ENCODE assay signal across 1 cellular context in the genomic region with DNA sequence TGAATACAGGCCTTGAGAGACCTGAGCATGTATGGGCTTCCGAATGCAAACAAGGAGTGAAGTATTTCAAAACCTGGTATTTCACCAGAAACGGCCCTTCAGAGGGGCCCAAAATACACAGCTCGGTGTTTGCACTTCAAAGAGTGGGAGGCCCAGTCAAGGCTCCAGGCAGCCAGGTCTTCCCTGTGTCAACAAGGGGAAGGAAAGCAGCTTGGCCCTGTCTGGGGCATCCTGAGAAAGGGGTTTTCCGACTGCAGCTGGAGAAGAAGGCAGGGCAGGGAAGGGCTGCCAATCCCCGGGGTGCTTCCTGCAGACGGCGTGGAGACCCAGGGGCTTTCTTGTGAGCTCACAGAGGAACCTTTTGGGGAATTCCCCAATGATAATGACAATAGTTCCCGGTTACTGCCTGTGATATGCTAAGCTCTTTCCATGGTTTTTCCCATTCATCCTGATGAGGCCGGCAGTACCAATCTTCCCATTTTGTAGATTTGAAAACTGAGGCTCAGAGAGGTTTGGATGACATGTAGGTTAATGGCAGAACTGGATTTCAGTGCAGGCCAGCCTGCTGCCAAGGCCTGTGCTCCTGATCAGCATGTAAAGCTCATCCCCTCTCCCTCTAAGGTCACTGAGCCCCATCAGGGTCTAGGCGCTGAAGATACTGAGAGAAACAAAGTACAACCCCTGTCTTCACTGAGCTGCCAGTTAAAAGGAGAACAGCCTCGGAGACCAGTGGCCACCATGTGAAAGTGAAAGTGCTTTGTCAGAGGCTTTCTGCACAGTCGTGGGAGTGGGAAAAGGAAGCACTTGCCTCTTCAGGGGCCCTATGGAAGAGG.
TF ChIP-seq lines count a peak whose summit lies in the region.

No MANE protein-coding gene starts in this region.

TF ChIP-seq in HepG2, 621 proteins besides CTCF, POLR2A, EP300 and RAD21 (continued from another document and continues in another):
- TF ChIP-seq, protein P1, sequence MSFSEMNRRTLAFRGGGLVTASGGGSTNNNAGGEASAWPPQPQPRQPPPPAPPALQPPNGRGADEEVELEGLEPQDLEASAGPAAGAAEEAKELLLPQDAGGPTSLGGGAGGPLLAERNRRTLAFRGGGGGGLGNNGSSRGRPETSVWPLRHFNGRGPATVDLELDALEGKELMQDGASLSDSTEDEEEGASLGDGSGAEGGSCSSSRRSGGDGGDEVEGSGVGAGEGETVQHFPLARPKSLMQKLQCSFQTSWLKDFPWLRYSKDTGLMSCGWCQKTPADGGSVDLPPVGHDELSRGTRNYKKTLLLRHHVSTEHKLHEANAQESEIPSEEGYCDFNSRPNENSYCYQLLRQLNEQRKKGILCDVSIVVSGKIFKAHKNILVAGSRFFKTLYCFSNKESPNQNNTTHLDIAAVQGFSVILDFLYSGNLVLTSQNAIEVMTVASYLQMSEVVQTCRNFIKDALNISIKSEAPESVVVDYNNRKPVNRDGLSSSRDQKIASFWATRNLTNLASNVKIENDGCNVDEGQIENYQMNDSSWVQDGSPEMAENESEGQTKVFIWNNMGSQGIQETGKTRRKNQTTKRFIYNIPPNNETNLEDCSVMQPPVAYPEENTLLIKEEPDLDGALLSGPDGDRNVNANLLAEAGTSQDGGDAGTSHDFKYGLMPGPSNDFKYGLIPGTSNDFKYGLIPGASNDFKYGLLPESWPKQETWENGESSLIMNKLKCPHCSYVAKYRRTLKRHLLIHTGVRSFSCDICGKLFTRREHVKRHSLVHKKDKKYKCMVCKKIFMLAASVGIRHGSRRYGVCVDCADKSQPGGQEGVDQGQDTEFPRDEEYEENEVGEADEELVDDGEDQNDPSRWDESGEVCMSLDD (CRISPR knock-in tag; IDR thresholded peaks at IDR 0.05; ENCODE audit: borderline replicate concordance) = peak; percentile 62; the same call in 1 of the 2 replicates
- TF ChIP-seq ZNF260 (CRISPR knock-in tag; IDR thresholded peaks at IDR 0.05; ENCODE audit: borderline replicate concordance, low read depth) = no peak
- TF ChIP-seq ZNF720 (CRISPR knock-in tag; IDR thresholded peaks at IDR 0.05) = no peak
- TF ChIP-seq ZFP41 (CRISPR knock-in tag; IDR thresholded peaks at IDR 0.05; ENCODE audit: borderline replicate concordance) = no peak
- TF ChIP-seq ERF (CRISPR knock-in tag; IDR thresholded peaks at IDR 0.05) = peak; percentile 76
- TF ChIP-seq, protein P2, sequence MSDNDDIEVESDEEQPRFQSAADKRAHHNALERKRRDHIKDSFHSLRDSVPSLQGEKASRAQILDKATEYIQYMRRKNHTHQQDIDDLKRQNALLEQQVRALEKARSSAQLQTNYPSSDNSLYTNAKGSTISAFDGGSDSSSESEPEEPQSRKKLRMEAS (IDR thresholded peaks at IDR 0.05) = peak; percentile 81; the same call in 1 of the 2 replicates
- TF ChIP-seq, protein P3, sequence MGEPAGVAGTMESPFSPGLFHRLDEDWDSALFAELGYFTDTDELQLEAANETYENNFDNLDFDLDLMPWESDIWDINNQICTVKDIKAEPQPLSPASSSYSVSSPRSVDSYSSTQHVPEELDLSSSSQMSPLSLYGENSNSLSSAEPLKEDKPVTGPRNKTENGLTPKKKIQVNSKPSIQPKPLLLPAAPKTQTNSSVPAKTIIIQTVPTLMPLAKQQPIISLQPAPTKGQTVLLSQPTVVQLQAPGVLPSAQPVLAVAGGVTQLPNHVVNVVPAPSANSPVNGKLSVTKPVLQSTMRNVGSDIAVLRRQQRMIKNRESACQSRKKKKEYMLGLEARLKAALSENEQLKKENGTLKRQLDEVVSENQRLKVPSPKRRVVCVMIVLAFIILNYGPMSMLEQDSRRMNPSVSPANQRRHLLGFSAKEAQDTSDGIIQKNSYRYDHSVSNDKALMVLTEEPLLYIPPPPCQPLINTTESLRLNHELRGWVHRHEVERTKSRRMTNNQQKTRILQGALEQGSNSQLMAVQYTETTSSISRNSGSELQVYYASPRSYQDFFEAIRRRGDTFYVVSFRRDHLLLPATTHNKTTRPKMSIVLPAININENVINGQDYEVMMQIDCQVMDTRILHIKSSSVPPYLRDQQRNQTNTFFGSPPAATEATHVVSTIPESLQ (CRISPR knock-in tag; conservative IDR thresholded peaks at IDR 0.05) = no peak
- peak; percentile 85 for TF ChIP-seq ZNF564 (CRISPR knock-in tag; IDR thresholded peaks at IDR 0.05)
- TF ChIP-seq ZFYVE20 (CRISPR knock-in tag; IDR thresholded peaks at IDR 0.05; ENCODE audit: borderline replicate concordance, low read depth) = no peak
- peak; percentile 68 for TF ChIP-seq ZFY (CRISPR knock-in tag; IDR thresholded peaks at IDR 0.05)
- TF ChIP-seq ZNF17 (CRISPR knock-in tag; IDR thresholded peaks at IDR 0.05) = no peak
- TF ChIP-seq, protein P4, sequence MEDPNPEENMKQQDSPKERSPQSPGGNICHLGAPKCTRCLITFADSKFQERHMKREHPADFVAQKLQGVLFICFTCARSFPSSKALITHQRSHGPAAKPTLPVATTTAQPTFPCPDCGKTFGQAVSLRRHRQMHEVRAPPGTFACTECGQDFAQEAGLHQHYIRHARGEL (CRISPR knock-in tag; IDR thresholded peaks at IDR 0.05) = 0 out of 2 replicates have a peak, but pooled peaks have one; percentile 32
- no peak for TF ChIP-seq TCF12 (IDR thresholded peaks at IDR 0.05)
- TF ChIP-seq TCF12 (CRISPR knock-in tag; IDR thresholded peaks at IDR 0.05) = peak; percentile 99
- TF ChIP-seq MTA1 (CRISPR knock-in tag; IDR thresholded peaks at IDR 0.05; ENCODE audit: borderline replicate concordance) = peak; percentile 92; the same call in 1 of the 2 replicates
- TF ChIP-seq, protein P5, sequence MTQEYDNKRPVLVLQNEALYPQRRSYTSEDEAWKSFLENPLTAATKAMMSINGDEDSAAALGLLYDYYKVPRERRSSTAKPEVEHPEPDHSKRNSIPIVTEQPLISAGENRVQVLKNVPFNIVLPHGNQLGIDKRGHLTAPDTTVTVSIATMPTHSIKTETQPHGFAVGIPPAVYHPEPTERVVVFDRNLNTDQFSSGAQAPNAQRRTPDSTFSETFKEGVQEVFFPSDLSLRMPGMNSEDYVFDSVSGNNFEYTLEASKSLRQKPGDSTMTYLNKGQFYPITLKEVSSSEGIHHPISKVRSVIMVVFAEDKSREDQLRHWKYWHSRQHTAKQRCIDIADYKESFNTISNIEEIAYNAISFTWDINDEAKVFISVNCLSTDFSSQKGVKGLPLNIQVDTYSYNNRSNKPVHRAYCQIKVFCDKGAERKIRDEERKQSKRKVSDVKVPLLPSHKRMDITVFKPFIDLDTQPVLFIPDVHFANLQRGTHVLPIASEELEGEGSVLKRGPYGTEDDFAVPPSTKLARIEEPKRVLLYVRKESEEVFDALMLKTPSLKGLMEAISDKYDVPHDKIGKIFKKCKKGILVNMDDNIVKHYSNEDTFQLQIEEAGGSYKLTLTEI (CRISPR knock-in tag; conservative IDR thresholded peaks at IDR 0.05) = no peak
- TF ChIP-seq JUND (CRISPR knock-in tag; IDR thresholded peaks at IDR 0.05) = peak; percentile 74
- no peak for TF ChIP-seq ZNF713 (CRISPR knock-in tag; IDR thresholded peaks at IDR 0.05)
- TF ChIP-seq ZNF251 (CRISPR knock-in tag; IDR thresholded peaks at IDR 0.05) = no peak
- TF ChIP-seq AGO2 (optimal IDR thresholded peaks at IDR 0.05; ENCODE audit: low read depth, low read length) = no peak
- peak; percentile 92 for TF ChIP-seq ETV5 (CRISPR knock-in tag; IDR thresholded peaks at IDR 0.05; ENCODE audit: borderline replicate concordance)
- TF ChIP-seq, protein P6, sequence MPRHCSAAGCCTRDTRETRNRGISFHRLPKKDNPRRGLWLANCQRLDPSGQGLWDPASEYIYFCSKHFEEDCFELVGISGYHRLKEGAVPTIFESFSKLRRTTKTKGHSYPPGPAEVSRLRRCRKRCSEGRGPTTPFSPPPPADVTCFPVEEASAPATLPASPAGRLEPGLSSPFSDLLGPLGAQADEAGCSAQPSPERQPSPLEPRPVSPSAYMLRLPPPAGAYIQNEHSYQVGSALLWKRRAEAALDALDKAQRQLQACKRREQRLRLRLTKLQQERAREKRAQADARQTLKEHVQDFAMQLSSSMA (CRISPR knock-in tag; IDR thresholded peaks at IDR 0.05) = no peak
- TF ChIP-seq, protein P7, sequence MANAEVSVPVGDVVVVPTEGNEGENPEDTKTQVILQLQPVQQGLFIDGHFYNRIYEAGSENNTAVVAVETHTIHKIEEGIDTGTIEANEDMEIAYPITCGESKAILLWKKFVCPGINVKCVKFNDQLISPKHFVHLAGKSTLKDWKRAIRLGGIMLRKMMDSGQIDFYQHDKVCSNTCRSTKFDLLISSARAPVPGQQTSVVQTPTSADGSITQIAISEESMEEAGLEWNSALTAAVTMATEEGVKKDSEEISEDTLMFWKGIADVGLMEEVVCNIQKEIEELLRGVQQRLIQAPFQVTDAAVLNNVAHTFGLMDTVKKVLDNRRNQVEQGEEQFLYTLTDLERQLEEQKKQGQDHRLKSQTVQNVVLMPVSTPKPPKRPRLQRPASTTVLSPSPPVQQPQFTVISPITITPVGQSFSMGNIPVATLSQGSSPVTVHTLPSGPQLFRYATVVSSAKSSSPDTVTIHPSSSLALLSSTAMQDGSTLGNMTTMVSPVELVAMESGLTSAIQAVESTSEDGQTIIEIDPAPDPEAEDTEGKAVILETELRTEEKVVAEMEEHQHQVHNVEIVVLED (CRISPR knock-in tag; IDR thresholded peaks at IDR 0.05; ENCODE audit: borderline replicate concordance) = no peak; the same call in 1 of the 2 replicates
- TF ChIP-seq ZNF224 (CRISPR knock-in tag; IDR thresholded peaks at IDR 0.05) = no peak
- TF ChIP-seq MZF1 (CRISPR knock-in tag; IDR thresholded peaks at IDR 0.05; ENCODE audit: borderline replicate concordance) = no peak
- peak; percentile 91; the same call in 1 of the 2 replicates for TF ChIP-seq IRX3 (CRISPR knock-in tag; IDR thresholded peaks at IDR 0.05; ENCODE audit: borderline replicate concordance, low read depth)
- no peak; the same call in 1 of the 2 replicates for TF ChIP-seq ZNF709 (CRISPR knock-in tag; IDR thresholded peaks at IDR 0.05)
- no peak for TF ChIP-seq ZNF780A (CRISPR knock-in tag; IDR thresholded peaks at IDR 0.05)
- peak; percentile 58; the same call in 1 of the 2 replicates for TF ChIP-seq REXO4 (CRISPR knock-in tag; IDR thresholded peaks at IDR 0.05; ENCODE audit: borderline replicate concordance)
- no peak for TF ChIP-seq KDM5A (IDR thresholded peaks at IDR 0.05; ENCODE audit: borderline replicate concordance, low read length)
- no peak for TF ChIP-seq TAF1 (CRISPR knock-in tag; IDR thresholded peaks at IDR 0.05)
- TF ChIP-seq ELF3 (CRISPR knock-in tag; IDR thresholded peaks at IDR 0.05) = peak; percentile 90
- no peak; the same call in 1 of the 2 replicates for TF ChIP-seq ZFP90 (CRISPR knock-in tag; IDR thresholded peaks at IDR 0.05; ENCODE audit: borderline replicate concordance)
- TF ChIP-seq FOSL1 (CRISPR knock-in tag; IDR thresholded peaks at IDR 0.05; ENCODE audit: borderline replicate concordance) = peak; percentile 64; the same call in 1 of the 2 replicates
- no peak for TF ChIP-seq SMARCC2 (IDR thresholded peaks at IDR 0.05)
- TF ChIP-seq FOXA3 (CRISPR knock-in tag; IDR thresholded peaks at IDR 0.05) = peak; percentile 100
- 0 out of 2 replicates have a peak, but pooled peaks have one; percentile 69 for TF ChIP-seq HOXA7 (CRISPR knock-in tag; IDR thresholded peaks at IDR 0.05)
- peak; percentile 78 to 92 for TF ChIP-seq NR2F1 (CRISPR knock-in tag; IDR thresholded peaks at IDR 0.05)
- 0 out of 2 replicates have a peak, but pooled peaks have one; percentile 54 for TF ChIP-seq ZSCAN9 (CRISPR knock-in tag; IDR thresholded peaks at IDR 0.05; ENCODE audit: borderline replicate concordance)
- peak; percentile 58 for TF ChIP-seq YEATS4 (CRISPR knock-in tag; IDR thresholded peaks at IDR 0.05; ENCODE audit: borderline replicate concordance)
- no peak for TF ChIP-seq PRPF4 (IDR thresholded peaks at IDR 0.05; ENCODE audit: low read depth, low read length, poor library complexity, severe bottlenecking)
- TF ChIP-seq RELA (CRISPR knock-in tag; IDR thresholded peaks at IDR 0.05) = peak; percentile 95; the same call in 1 of the 2 replicates
- no peak for TF ChIP-seq ONECUT2 (CRISPR knock-in tag; IDR thresholded peaks at IDR 0.05)
- TF ChIP-seq REPIN1 (CRISPR knock-in tag; IDR thresholded peaks at IDR 0.05; ENCODE audit: borderline replicate concordance, low read depth) = peak; percentile 95
- TF ChIP-seq FOXA1 (IDR thresholded peaks at IDR 0.05) = peak; percentile 94
- peak; percentile 100 for TF ChIP-seq FOXA1 (CRISPR knock-in tag; IDR thresholded peaks at IDR 0.05)
- TF ChIP-seq RFX5 (IDR thresholded peaks at IDR 0.05; ENCODE audit: low read depth, low read length) = no peak
- peak; percentile 45; the same call in 1 of the 2 replicates for TF ChIP-seq ZNF547 (CRISPR knock-in tag; IDR thresholded peaks at IDR 0.05)
- no peak for TF ChIP-seq ZC3H4 (CRISPR knock-in tag; IDR thresholded peaks at IDR 0.05; ENCODE audit: borderline replicate concordance)
- peak; percentile 92 for TF ChIP-seq ZNF205 (CRISPR knock-in tag; IDR thresholded peaks at IDR 0.05)
- 0 out of 2 replicates have a peak, but pooled peaks have one; percentile 65 for TF ChIP-seq REL (CRISPR knock-in tag; conservative IDR thresholded peaks at IDR 0.05)
- peak; percentile 83 for TF ChIP-seq MIXL1 (CRISPR knock-in tag; IDR thresholded peaks at IDR 0.05)
- peak; percentile 57; the same call in 1 of the 2 replicates for TF ChIP-seq FOXK2 (IDR thresholded peaks at IDR 0.05)
- TF ChIP-seq RNF2 (conservative IDR thresholded peaks at IDR 0.05; ENCODE audit: low read depth) = peak; percentile 82; the same call in 1 of the 2 replicates
- 0 out of 2 replicates have a peak, but pooled peaks have one; percentile 23 for TF ChIP-seq ZNF775 (CRISPR knock-in tag; IDR thresholded peaks at IDR 0.05; ENCODE audit: borderline replicate concordance)
- peak; percentile 85; the same call in 1 of the 2 replicates for TF ChIP-seq ZNF124 (CRISPR knock-in tag; IDR thresholded peaks at IDR 0.05)
- TF ChIP-seq TOE1 (CRISPR knock-in tag; IDR thresholded peaks at IDR 0.05) = 0 out of 2 replicates have a peak, but pooled peaks have one; percentile 49
